In the genomic region with DNA sequence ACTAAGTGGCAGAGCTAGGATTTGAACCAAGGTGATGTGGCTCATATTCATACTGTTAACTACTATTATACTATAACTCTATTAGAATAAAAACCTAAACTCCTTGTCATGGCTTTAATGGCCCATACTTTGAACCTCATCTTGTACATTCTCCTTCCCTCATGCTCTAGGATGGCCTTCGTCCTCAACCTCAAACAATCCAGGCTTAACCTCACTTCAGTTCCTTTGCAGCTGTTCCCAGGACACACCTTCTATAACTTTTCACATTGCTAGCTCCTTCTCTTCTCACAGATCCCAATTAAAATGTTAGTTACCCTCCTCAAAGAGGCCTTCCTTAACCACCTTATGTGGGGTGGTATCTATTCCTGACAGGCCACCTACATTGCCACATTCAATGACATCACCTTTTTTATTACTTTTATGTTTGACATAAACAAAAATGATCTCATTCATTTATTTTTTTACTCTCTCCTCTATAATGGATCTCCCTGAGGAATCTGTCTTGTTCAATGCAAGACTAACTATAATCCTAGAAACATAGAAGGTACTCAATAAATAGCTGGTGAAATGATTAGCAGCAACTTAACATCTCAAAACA, we compare ENCODE assay signal across 27 cellular contexts.
"Had no signal": no experiment of that assay in that cellular context is flagged by ENCODE, and none has a peak within 500 bp of the region (broad histone marks: within the 10 kb centered on the region; RNA-seq: fewer than 3 reads in every experiment).

No MANE protein-coding gene starts in this region.

- FAIRE-seq: RCC 7860, TTC549 had no signal

- H3K9me3 ChIP-seq: adrenal gland, SJSA1 had no signal

- H3K9me3 Mint-ChIP-seq: activated CD4-positive, alpha-beta memory T cell treated with anti-CD3 and anti-CD28 coated beads, Interleukin-2, amount 10 ng/mL, durations not matched to agents 7 days and 5 days; activated naive CD4-positive, alpha-beta T cell treated with anti-CD3 and anti-CD28 coated beads, Interleukin-2, amount 10 ng/mL, durations not matched to agents 7 days and 5 days; activated naive CD8-positive, alpha-beta T cell treated with anti-CD3 and anti-CD28 coated beads, Interleukin-2, amount 10 ng/mL, durations not matched to agents 7 days and 5 days had no signal

- H3K27me3 Mint-ChIP-seq: activated CD4-positive, alpha-beta memory T cell treated with anti-CD3 and anti-CD28 coated beads, Interleukin-2, amount 10 ng/mL, durations not matched to agents 7 days and 5 days; activated CD4-positive, alpha-beta T cell treated with anti-CD3 and anti-CD28 coated beads for 36 hours; activated naive CD4-positive, alpha-beta T cell treated with anti-CD3 and anti-CD28 coated beads, Interleukin-2, amount 10 ng/mL, durations not matched to agents 7 days and 5 days; activated naive CD8-positive, alpha-beta T cell treated with anti-CD3 and anti-CD28 coated beads, Interleukin-2, amount 10 ng/mL, durations not matched to agents 7 days and 5 days had no signal

- H3K4me1 Mint-ChIP-seq: activated CD4-positive, alpha-beta memory T cell treated with anti-CD3 and anti-CD28 coated beads, Interleukin-2, amount 10 ng/mL, durations not matched to agents 7 days and 5 days; activated naive CD4-positive, alpha-beta T cell treated with anti-CD3 and anti-CD28 coated beads, Interleukin-2, amount 10 ng/mL, durations not matched to agents 7 days and 5 days; activated naive CD8-positive, alpha-beta T cell treated with anti-CD3 and anti-CD28 coated beads, Interleukin-2, amount 10 ng/mL, durations not matched to agents 7 days and 5 days had no signal

- H3K27me3 ChIP-seq: adrenal gland, SJSA1 had no signal

- H3K27ac Mint-ChIP-seq: activated CD4-positive, alpha-beta memory T cell treated with anti-CD3 and anti-CD28 coated beads, Interleukin-2, amount 10 ng/mL, durations not matched to agents 7 days and 5 days; activated CD4-positive, alpha-beta T cell treated with anti-CD3 and anti-CD28 coated beads for 36 hours; activated naive CD4-positive, alpha-beta T cell treated with anti-CD3 and anti-CD28 coated beads, Interleukin-2, amount 10 ng/mL, durations not matched to agents 7 days and 5 days; activated naive CD8-positive, alpha-beta T cell treated with anti-CD3 and anti-CD28 coated beads, Interleukin-2, amount 10 ng/mL, durations not matched to agents 7 days and 5 days had no signal

- H3K27ac ChIP-seq: adrenal gland, SJSA1, VCaP had no signal

- H3K4me3 ChIP-seq: adrenal gland, SJSA1 had no signal

- H3K4me3 Mint-ChIP-seq: activated CD4-positive, alpha-beta memory T cell treated with anti-CD3 and anti-CD28 coated beads, Interleukin-2, amount 10 ng/mL, durations not matched to agents 7 days and 5 days; activated CD4-positive, alpha-beta T cell treated with anti-CD3 and anti-CD28 coated beads for 36 hours; activated naive CD4-positive, alpha-beta T cell treated with anti-CD3 and anti-CD28 coated beads, Interleukin-2, amount 10 ng/mL, durations not matched to agents 7 days and 5 days; activated naive CD8-positive, alpha-beta T cell treated with anti-CD3 and anti-CD28 coated beads, Interleukin-2, amount 10 ng/mL, durations not matched to agents 7 days and 5 days had no signal

- ATAC-seq: activated CD4-positive, alpha-beta T cell treated with anti-CD3 and anti-CD28 coated beads for 36 hours had no signal

- DNase-seq: activated CD4-positive, alpha-beta memory T cell treated with anti-CD3 and anti-CD28 coated beads, Interleukin-2, amount 10 ng/mL, durations not matched to agents 7 days and 5 days; activated CD4-positive, alpha-beta T cell treated with anti-CD3 and anti-CD28 coated beads for 36 hours; activated CD4-positive, alpha-beta T cell treated with anti-CD3 and anti-CD28 coated beads, Interleukin-2, amount 50 U/mL, for 1 hour; activated CD8-positive, alpha-beta memory T cell treated with anti-CD3 and anti-CD28 coated beads, Interleukin-2, amount 50 U/mL, for 48 hours; activated gamma-delta T cell; activated naive CD4-positive, alpha-beta T cell treated with anti-CD3 and anti-CD28 coated beads, Interleukin-2, amount 10 ng/mL, durations not matched to agents 7 days and 5 days; activated naive CD8-positive, alpha-beta T cell treated with anti-CD3 and anti-CD28 coated beads, Interleukin-2, amount 10 ng/mL, durations not matched to agents 7 days and 5 days; activated T-cell treated with anti-CD3 and anti-CD28 coated beads, Interleukin-2, amount 50 U/mL, for 1 hour; adrenal gland; anterior cingulate cortex; Karpas-422; MM.1S; NCI-H1105; NCI-H1436; NCI-H1694 treated with DMSO at 0.1 percent for 48 hours; NCI-H2029 treated with DMSO at 0.1 percent for 48 hours; NCI-H345; NCI-H510A; NCI-H526 treated with DMSO at 0.1 percent for 48 hours; NK-92 treated with Interleukin-12 subunit alpha and Interleukin-12 subunit beta, amount 100 ng/mL, for 24 hours; SHP77; T-helper 2 cell; T1000 had no signal
